ENCODE assay signal across 1 cellular context in the genomic region with DNA sequence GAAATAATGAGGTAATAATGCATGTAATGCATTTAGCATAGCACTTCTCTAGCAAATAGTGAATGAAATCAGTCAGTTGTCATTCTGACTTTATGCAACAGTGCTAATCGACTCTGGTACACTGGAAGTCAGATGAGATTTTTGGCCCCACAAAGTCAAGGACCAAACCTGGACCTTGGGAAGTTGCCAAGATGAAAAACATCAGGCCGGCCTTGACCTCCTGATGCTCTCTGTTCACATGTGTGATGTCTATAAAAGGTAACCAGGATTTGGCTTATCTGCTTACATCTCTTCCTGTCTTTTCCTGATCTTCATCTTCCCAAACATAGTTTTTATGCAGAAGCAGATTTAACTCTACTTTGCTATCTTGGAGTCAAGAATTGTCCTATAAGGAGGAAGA.
TF ChIP-seq lines count a peak whose summit lies in the region.

No MANE protein-coding gene starts in this region.

TF ChIP-seq in K562, 482 proteins besides CTCF, POLR2A, EP300 and RAD21 (continued from another document):
- no peak for TF ChIP-seq ELF4 (CRISPR knock-in tag; IDR thresholded peaks at IDR 0.05)
